8 cellular contexts compared by ENCODE assay signal in genomic region chr11:126969865-126970479, GRCh38. TPM values are rescaled to one million over a fixed set of nuclear protein-coding genes. Genes with fewer than 3 reads are reported as not detected.
A peak's percentile ranks its signal among the peaks of the same experiment; 100 is the strongest.
DNase-seq lines count a peak whose midpoint lies in the region; ATAC-seq and TF ChIP-seq lines count a peak whose summit lies in the region.
"Had no signal": no experiment of that assay in that cellular context is flagged by ENCODE, and none has a peak within 500 bp of the region (broad histone marks: within the 10 kb centered on the region; RNA-seq: fewer than 3 reads in every experiment).

No MANE protein-coding gene starts in this region.

- ATAC-seq in GM18505 (IDR thresholded peaks at IDR 0.05; ENCODE audit: unreplicated experiment), result peak; percentile 52
- ATAC-seq in HG02840 (IDR thresholded peaks at IDR 0.05; ENCODE audit: low FRiP score, unreplicated experiment), result no peak

- peak; percentile 43 to 61 for TF ChIP-seq RAD21 in liver (IDR thresholded peaks at IDR 0.05)

- H3K27ac ChIP-seq in liver (ENCODE audit: low read depth in 1 of 2, low read length in 2 of 2) (no peak overlapping the region), colonic mucosa (no peak overlapping the region)

- intact Hi-C loops in colonic mucosa (cut with DNase I), result no loop called here

- no peak for TF ChIP-seq POLR2A in GM18505 (IDR thresholded peaks at IDR 0.05; ENCODE audit: borderline replicate concordance, extremely low read depth, insufficient read depth, insufficient read length)

- H3K4me3 ChIP-seq in astrocyte of the cerebellum (ENCODE audit: low read depth, low read length), result no peak overlapping the region
- no peak overlapping the region for H3K4me3 ChIP-seq in liver (ENCODE audit: low read depth in 1 of 3, low read length in 3 of 3)
- H3K4me3 ChIP-seq in colonic mucosa, result no peak overlapping the region

- H3K9me3 ChIP-seq in liver (ENCODE audit: control insufficient read depth in 4 of 4, low read length in 3 of 4) (peaks cover 0 to 6% (median 3%) of the 10 kb centered on the region in 4 donors), colonic mucosa (no peaks in the 10 kb centered on the region)

- peak; percentile 66 for DNase-seq in HT-29 (ENCODE audit: low spot score)
- DNase-seq in astrocyte of the cerebellum (ENCODE audit: low read depth), result peak; percentile 37
- DNase-seq in T-helper 1 cell, result no peak
- no peak for DNase-seq in colonic mucosa

- in situ Hi-C loops in astrocyte of the cerebellum (cut with HindIII; ENCODE audit: low sequenced_read_pairs), result no loop called here

- TF ChIP-seq CTCF in astrocyte of the cerebellum (IDR thresholded peaks at IDR 0.05; ENCODE audit: low read depth, low read length, missing control alignments) (peak; percentile 94), liver (IDR thresholded peaks at IDR 0.05; ENCODE audit: low read depth, low read length, missing input control) (peak; percentile 36), colonic mucosa (IDR thresholded peaks at IDR 0.05) (no peak)

- 42% methylated on average over 6 of the region's 6 CpGs for WGBS in liver

- H3K4me1 ChIP-seq in liver (ENCODE audit: control insufficient read depth in 4 of 4, insufficient read depth in 4 of 4, low read length in 3 of 4), result peaks cover 0 to 3% (median 0%) of the 10 kb centered on the region in 4 donors
- H3K4me1 ChIP-seq in colonic mucosa, result no peaks in the 10 kb centered on the region

- H3K36me3 ChIP-seq in liver (ENCODE audit: control insufficient read depth in 4 of 4, insufficient read depth in 3 of 4, low read depth in 1 of 4, low read length in 3 of 4) (no peaks in the 10 kb centered on the region), colonic mucosa (no peaks in the 10 kb centered on the region)

- H3K27me3 ChIP-seq in liver (ENCODE audit: control insufficient read depth in 4 of 4, insufficient read depth in 4 of 4, low read length in 3 of 4), result peaks cover 0 to 20% (median 2%) of the 10 kb centered on the region in 4 donors
- no peaks in the 10 kb centered on the region for H3K27me3 ChIP-seq in colonic mucosa

- H3K9ac ChIP-seq in liver (ENCODE audit: low read depth in 1 of 2, low read length in 2 of 2), result no peak overlapping the region
- H3K9ac ChIP-seq in colonic mucosa (ENCODE audit: low read depth in 2 of 2, low read length in 2 of 2), result no peak overlapping the region

TF ChIP-seq in liver, 16 proteins besides CTCF, POLR2A, EP300 and RAD21:
- TF ChIP-seq EGR1 (IDR thresholded peaks at IDR 0.05; ENCODE audit: low read depth in 2 of 2), result no peak
- TF ChIP-seq JUND (IDR thresholded peaks at IDR 0.05), result no peak

RNA-seq across cellular contexts. Expression of gene KIRREL3, which starts 30.6 kb away (rescaled TPM):
- total RNA-seq in HT-29 (2014; rRNA removed; shearing (Covaris generic)), result 0.28 and 0.29 TPM in 2 replicates
- total RNA-seq in liver (under 1 TPM in 1 of 2 donors, not detected in 1; 0.08 TPM), colonic mucosa (under 1 TPM; 0.61 to 0.64 TPM)
- under 1 TPM; 0.03 to 0.29 TPM for polyA plus RNA-seq in liver
- total RNA-seq: T-helper 1 cell treated with Interleukin-12 subunit alpha and Interleukin-12 subunit beta and Interleukin-4 antibody, amounts not matched to agents 30 ng/mL and 1 ng/mL, for 36 hours had no signal

Comparison
In these comparisons a context has a peak if more than half of its experiments do, and no peak if none do; other contexts are left out.
1. DNase-seq: peak in HT-29 (single experiment) and astrocyte of the cerebellum (single experiment); none in T-helper 1 cell (0 of 5) and colonic mucosa (single experiment).